In genomic region chr3:176651622-176652021, GRCh38 we compare ENCODE assay signal across 18 cellular contexts.
DNase-seq lines count a peak whose midpoint lies in the region; ATAC-seq and TF ChIP-seq lines count a peak whose summit lies in the region.
"Had no signal": no experiment of that assay in that cellular context is flagged by ENCODE, and none has a peak within 500 bp of the region (broad histone marks: within the 10 kb centered on the region; RNA-seq: fewer than 3 reads in every experiment).

No MANE protein-coding gene starts in this region.

- no peaks in the 10 kb centered on the region for H3K36me3 ChIP-seq in HCT116 (ENCODE audit: control insufficient read depth in 1 of 2, insufficient read depth in 2 of 2, low read length in 2 of 2)
- no peaks in the 10 kb centered on the region for H3K36me3 ChIP-seq in adipocyte (ENCODE audit: control insufficient read depth, insufficient read depth, low read length, severe bottlenecking)
- H3K36me3 ChIP-seq in osteoblast (ENCODE audit: insufficient read depth, low read length): no peaks in the 10 kb centered on the region
- H3K36me3 ChIP-seq: Peyer's patch had no signal

- H3K4me3 ChIP-seq in HCT116 (replicated peaks in 1 of 2; ENCODE audit: low read depth in 1 of 2, low read length in 2 of 2): no peak overlapping the region
- H3K4me3 ChIP-seq in adipocyte (ENCODE audit: low read length): no peak overlapping the region
- H3K4me3 ChIP-seq in osteoblast (ENCODE audit: insufficient read depth, low read length): no peak overlapping the region
- H3K4me3 ChIP-seq: Peyer's patch, SK-N-MC had no signal

- H3K9ac ChIP-seq in HCT116 (ENCODE audit: low read length) (no peak overlapping the region), adipocyte (ENCODE audit: low read length) (no peak overlapping the region)
- H3K9ac ChIP-seq: KMS-11 had no signal

- TF ChIP-seq CTCF in HCT116 (IDR thresholded peaks at IDR 0.05 in 2 of 3, conservative IDR thresholded peaks at IDR 0.05 in 1 of 3; ENCODE audit: borderline replicate concordance in 1 of 3, insufficient read depth in 1 of 3, low read depth in 2 of 3, low read length in 2 of 3): no peak; a peak in 1 of 6 replicates
- peak; percentile 8 for TF ChIP-seq CTCF in osteoblast (IDR thresholded peaks at IDR 0.05; ENCODE audit: extremely low read depth, low read depth, low read length)

- H3K4me2 ChIP-seq in HCT116 (ENCODE audit: low read length) (no peak overlapping the region), osteoblast (ENCODE audit: insufficient read depth, low read length) (no peak overlapping the region)
- H3K4me2 ChIP-seq: KMS-11 had no signal

- no peaks in the 10 kb centered on the region for H4K20me1 ChIP-seq in HCT116 (ENCODE audit: insufficient read depth)
- no peaks in the 10 kb centered on the region for H4K20me1 ChIP-seq in osteoblast (ENCODE audit: insufficient read depth, low read length)

- CTCF ChIA-PET in HCT116 (lab: Charles Lee): interaction anchor here (1.3 kb wide), 1 partner anchor 9 kb away, joined by 3 read pairs; no protein-coding TSS in a partner anchor

- H3K27ac ChIP-seq in HCT116 (ENCODE audit: low read depth, low read length) (no peak overlapping the region), osteoblast (ENCODE audit: low read depth, low read length) (no peak overlapping the region)
- H3K27ac ChIP-seq: KMS-11, Peyer's patch, SK-N-MC had no signal

- peak; percentile 16; the same call in 1 of the 2 replicates for TF ChIP-seq RAD21 in HCT116 (IDR thresholded peaks at IDR 0.05; ENCODE audit: low read depth)

- H3K9me2 ChIP-seq in HCT116 (ENCODE audit: insufficient read depth): no peaks in the 10 kb centered on the region

- H3K27me3 ChIP-seq in HCT116 (ENCODE audit: insufficient read depth, low read length) (no peaks in the 10 kb centered on the region), adipocyte (replicated peaks; ENCODE audit: control insufficient read depth, insufficient read depth, low read length) (no peaks in the 10 kb centered on the region), osteoblast (ENCODE audit: insufficient read depth, low read length) (no peaks in the 10 kb centered on the region)
- H3K27me3 ChIP-seq: Peyer's patch had no signal

- H3K4me1 ChIP-seq in HCT116 (ENCODE audit: control insufficient read depth in 1 of 2, insufficient read depth in 2 of 2, low read length in 2 of 2) (no peaks in the 10 kb centered on the region), adipocyte (ENCODE audit: control insufficient read depth, insufficient read depth, low read length) (peaks cover 3% of the 10 kb centered on the region), osteoblast (ENCODE audit: insufficient read depth, low read length) (no peaks in the 10 kb centered on the region)
- H3K4me1 ChIP-seq: Caco-2, Peyer's patch had no signal

- H2AFZ ChIP-seq in HCT116 (ENCODE audit: low read depth, low read length, poor library complexity, severe bottlenecking) (no peak overlapping the region), osteoblast (ENCODE audit: low read length) (no peak overlapping the region)

- POLR2A ChIA-PET in HCT116 (lab: Charles Lee): no interaction called here

- RAD21 ChIA-PET in HCT116 (lab: Charles Lee; ENCODE audit: low non-redundant PET in 1 of 2, low total read pairs in 2 of 2, uncharacterized antibody in 2 of 2, unreplicated experiment in 2 of 2): no interaction called here

- BruUV-seq in HCT116 (replicated peaks; lab: Mats Ljungman, UMichigan): no TSS peak

- intact Hi-C loops in HCT116 (cut with micrococcal nuclease): no loop called here

- DNase-seq in NCI-H2081 (lab: John Stamatoyannopoulos, UW): peak; percentile 30 to 83
- no peak for DNase-seq in NCI-H2081 treated with DMSO at 0.1 percent for 48 hours (lab: John Stamatoyannopoulos, UW)
- DNase-seq in HCT116 (ENCODE audit: low read depth, low spot score): no peak
- DNase-seq in adipocyte (ENCODE audit: low read depth): peak; percentile 1
- DNase-seq in osteoblast (ENCODE audit: insufficient read length, low spot score, missing footprints): no peak
- no peak for DNase-seq in NCI-H2107 (lab: John Stamatoyannopoulos, UW)
- DNase-seq in HT-29 (ENCODE audit: low spot score): no peak
- no peak for DNase-seq in NCI-H128 (lab: John Stamatoyannopoulos, UW; ENCODE audit: unreplicated experiment)
- DNase-seq: 8988T, Caco-2, HCEC 1CT, MM.1S, NCI-H1092 treated with DMSO at 0.1 percent for 48 hours, NCI-H1694 treated with DMSO at 0.1 percent for 48 hours, Peyer's patch had no signal

- H3K79me2 ChIP-seq in HCT116 (ENCODE audit: insufficient read depth, low read length): no peaks in the 10 kb centered on the region
- no peaks in the 10 kb centered on the region for H3K79me2 ChIP-seq in osteoblast (ENCODE audit: insufficient read depth, low read length)

- no peak for ATAC-seq in HCT116
- ATAC-seq: Right ventricle myocardium inferior had no signal

- TF ChIP-seq POLR2A in HCT116 (IDR thresholded peaks at IDR 0.05; ENCODE audit: borderline replicate concordance, extremely low read depth, insufficient read depth, insufficient read length): no peak

- H3K9me3 ChIP-seq in HCT116 (ENCODE audit: control insufficient read depth in 1 of 2, insufficient read depth in 1 of 2, low read depth in 1 of 2, low read length in 2 of 2) (no peaks in the 10 kb centered on the region), adipocyte (ENCODE audit: control insufficient read depth, low read length) (no peaks in the 10 kb centered on the region), osteoblast (ENCODE audit: low read depth, low read length) (no peaks in the 10 kb centered on the region)
- H3K9me3 ChIP-seq: Caco-2, Peyer's patch had no signal

TF ChIP-seq in HCT116, 20 proteins besides CTCF, POLR2A, EP300 and RAD21 (continues in another document):
- TF ChIP-seq SIN3A (IDR thresholded peaks at IDR 0.05; ENCODE audit: low read depth) (no peak), REST (IDR thresholded peaks at IDR 0.05; ENCODE audit: low read depth) (no peak), POLR2AphosphoS5 (IDR thresholded peaks at IDR 0.05; ENCODE audit: low read depth, low read length) (no peak), EGR1 (IDR thresholded peaks at IDR 0.05; ENCODE audit: low read depth) (no peak), JUND (IDR thresholded peaks at IDR 0.05) (no peak), CBX3 (IDR thresholded peaks at IDR 0.05; ENCODE audit: low read depth) (no peak), SP1 (IDR thresholded peaks at IDR 0.05; ENCODE audit: low read depth) (no peak), YY1 (IDR thresholded peaks at IDR 0.05; ENCODE audit: extremely low read depth, insufficient replicate concordance, low read depth, low read length) (no peak), TCF7L2 (IDR thresholded peaks at IDR 0.05; ENCODE audit: borderline replicate concordance, extremely low read depth, insufficient read depth, insufficient read length) (no peak), FOSL1 (IDR thresholded peaks at IDR 0.05; ENCODE audit: low read depth) (no peak), CEBPB (IDR thresholded peaks at IDR 0.05; ENCODE audit: low read depth) (no peak), ATF3 (IDR thresholded peaks at IDR 0.05) (no peak), MAX (IDR thresholded peaks at IDR 0.05) (no peak), EZH2 (IDR thresholded peaks at IDR 0.05) (no peak), EZH2phosphoT487 (IDR thresholded peaks at IDR 0.05; ENCODE audit: borderline replicate concordance) (no peak)
- TF ChIP-seq, protein P1, sequence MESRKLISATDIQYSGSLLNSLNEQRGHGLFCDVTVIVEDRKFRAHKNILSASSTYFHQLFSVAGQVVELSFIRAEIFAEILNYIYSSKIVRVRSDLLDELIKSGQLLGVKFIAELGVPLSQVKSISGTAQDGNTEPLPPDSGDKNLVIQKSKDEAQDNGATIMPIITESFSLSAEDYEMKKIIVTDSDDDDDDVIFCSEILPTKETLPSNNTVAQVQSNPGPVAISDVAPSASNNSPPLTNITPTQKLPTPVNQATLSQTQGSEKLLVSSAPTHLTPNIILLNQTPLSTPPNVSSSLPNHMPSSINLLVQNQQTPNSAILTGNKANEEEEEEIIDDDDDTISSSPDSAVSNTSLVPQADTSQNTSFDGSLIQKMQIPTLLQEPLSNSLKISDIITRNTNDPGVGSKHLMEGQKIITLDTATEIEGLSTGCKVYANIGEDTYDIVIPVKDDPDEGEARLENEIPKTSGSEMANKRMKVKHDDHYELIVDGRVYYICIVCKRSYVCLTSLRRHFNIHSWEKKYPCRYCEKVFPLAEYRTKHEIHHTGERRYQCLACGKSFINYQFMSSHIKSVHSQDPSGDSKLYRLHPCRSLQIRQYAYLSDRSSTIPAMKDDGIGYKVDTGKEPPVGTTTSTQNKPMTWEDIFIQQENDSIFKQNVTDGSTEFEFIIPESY (IDR thresholded peaks at IDR 0.05; ENCODE audit: extremely low read depth, insufficient replicate concordance, low read length): no peak

Comparison
In these comparisons a context has a peak if more than half of its experiments do, and no peak if none do; other contexts are left out.
1. DNase-seq: peak in NCI-H2081 (2 of 2) and adipocyte (single experiment); none in NCI-H2081 treated with DMSO at 0.1 percent for 48 hours (single experiment), HCT116 (single experiment), osteoblast (single experiment), NCI-H2107 (single experiment), HT-29 (single experiment) and NCI-H128 (single experiment).